ENCODE assay signal across 1 cellular context in the genomic region with DNA sequence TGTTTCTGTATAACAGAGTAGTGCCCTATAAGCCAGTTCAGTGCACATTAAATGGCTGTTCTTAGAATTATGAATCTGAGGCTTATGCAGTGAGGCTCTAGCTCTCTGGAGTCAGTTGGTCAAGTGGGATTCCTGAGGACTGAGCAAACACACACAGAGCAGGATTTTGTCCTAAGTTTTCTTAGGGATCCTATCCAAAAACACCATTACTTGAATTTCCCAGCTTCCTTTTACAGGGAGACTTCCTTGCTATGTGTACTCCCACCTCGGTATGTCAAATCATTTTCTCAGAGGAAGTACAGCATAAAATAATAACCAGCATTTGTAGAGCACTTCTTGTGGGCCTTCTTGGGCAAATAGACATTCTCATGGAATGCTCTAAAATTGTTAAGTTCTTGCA.
TF ChIP-seq lines count a peak whose summit lies in the region.

No MANE protein-coding gene starts in this region.

TF ChIP-seq in SK-N-SH, 30 proteins besides CTCF, POLR2A, EP300 and RAD21 (continued from another document):
- TF ChIP-seq, protein P1, sequence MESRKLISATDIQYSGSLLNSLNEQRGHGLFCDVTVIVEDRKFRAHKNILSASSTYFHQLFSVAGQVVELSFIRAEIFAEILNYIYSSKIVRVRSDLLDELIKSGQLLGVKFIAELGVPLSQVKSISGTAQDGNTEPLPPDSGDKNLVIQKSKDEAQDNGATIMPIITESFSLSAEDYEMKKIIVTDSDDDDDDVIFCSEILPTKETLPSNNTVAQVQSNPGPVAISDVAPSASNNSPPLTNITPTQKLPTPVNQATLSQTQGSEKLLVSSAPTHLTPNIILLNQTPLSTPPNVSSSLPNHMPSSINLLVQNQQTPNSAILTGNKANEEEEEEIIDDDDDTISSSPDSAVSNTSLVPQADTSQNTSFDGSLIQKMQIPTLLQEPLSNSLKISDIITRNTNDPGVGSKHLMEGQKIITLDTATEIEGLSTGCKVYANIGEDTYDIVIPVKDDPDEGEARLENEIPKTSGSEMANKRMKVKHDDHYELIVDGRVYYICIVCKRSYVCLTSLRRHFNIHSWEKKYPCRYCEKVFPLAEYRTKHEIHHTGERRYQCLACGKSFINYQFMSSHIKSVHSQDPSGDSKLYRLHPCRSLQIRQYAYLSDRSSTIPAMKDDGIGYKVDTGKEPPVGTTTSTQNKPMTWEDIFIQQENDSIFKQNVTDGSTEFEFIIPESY (IDR thresholded peaks at IDR 0.05; ENCODE audit: borderline replicate concordance, low read depth) = no peak
TF ChIP-seq in SK-N-SH: peak in this region for 0.
